ENCODE assay signal across 33 cellular contexts in the genomic region with DNA sequence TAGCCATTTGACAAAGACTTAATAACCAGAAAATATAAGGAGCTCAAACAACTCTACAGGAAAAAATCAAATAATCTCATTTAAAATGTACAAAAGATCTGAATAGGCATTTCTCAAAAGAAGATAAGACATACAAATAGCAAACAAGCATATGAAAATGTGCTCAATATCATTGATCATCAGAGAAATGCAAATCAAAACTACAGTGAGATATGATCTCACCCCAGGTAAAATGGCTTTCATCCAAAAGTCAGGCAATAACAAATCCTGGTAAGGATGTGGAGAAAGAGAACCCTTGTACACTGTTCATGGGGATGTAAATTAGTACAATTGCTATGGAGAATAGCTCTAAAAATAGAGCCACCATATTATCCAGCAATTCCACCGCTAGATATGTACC.
"Had no signal": no experiment of that assay in that cellular context is flagged by ENCODE, and none has a peak within 500 bp of the region (broad histone marks: within the 10 kb centered on the region; RNA-seq: fewer than 3 reads in every experiment).

No MANE protein-coding gene starts in this region.

- DNase-seq: Karpas-422, Kasumi-1, KG1, MG63, MM.1S, MV-4-11, NCI-H1092, NCI-H1092 treated with DMSO at 0.1 percent for 48 hours, NCI-H1105, NCI-H1105 treated with DMSO at 0.1 percent for 48 hours, NCI-H1417, NCI-H1417 treated with DMSO at 0.1 percent for 48 hours, NCI-H1436, NCI-H1436 treated with DMSO at 0.1 percent for 48 hours, NCI-H146, NCI-H1694, NCI-H1694 treated with DMSO at 0.1 percent for 48 hours, NCI-H187, NCI-H187 treated with DMSO at 0.1 percent for 48 hours, NCI-H1930, NCI-H2029, NCI-H2029 treated with DMSO at 0.1 percent for 48 hours, NCI-H2081, NCI-H2081 treated with DMSO at 0.1 percent for 48 hours, NCI-H2107, NCI-H2171, NCI-H2171 treated with DMSO at 0.1 percent for 48 hours, NCI-H2227 treated with DMSO at 0.1 percent for 48 hours, NCI-H226, NCI-H345, NCI-H446, NCI-H446 treated with DMSO at 0.1 percent for 48 hours, NCI-H510A had no signal
